In the genomic region with DNA sequence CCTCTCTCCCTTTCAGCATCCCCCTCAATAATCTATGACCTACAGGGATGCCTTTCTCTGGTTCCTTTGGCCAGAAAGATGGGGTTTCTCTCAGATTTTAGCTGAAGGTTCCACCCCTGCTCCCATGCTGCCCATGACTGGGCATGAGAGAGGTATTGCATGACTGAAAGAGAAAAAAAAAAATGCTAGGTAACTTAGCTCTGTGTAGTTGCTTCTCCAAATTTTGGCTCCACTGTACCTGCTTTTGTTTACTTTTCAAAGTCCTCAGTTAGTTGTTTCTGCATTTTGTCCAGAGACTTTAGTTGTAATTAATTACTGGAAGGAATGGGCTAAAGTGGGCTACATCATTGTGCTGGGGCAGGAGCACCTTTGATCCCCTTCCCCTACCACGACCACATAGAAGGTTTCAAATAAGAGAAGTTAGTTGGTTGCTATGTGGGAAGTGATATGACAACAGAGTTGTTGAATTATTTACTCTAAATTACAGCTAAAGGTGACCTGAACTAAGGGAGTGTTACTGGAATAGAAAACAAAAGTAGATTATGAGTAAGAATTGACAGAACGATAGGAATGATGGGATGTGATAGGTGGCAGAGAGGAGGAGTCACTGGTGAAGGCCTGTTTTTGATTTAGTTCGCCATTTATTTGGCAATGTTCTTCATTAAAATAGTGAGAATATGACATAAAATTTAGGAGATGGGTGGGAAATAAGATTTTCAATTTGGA, we compare ENCODE assay signal across 6 cellular contexts.
"Had no signal": no experiment of that assay in that cellular context is flagged by ENCODE, and none has a peak within 500 bp of the region (broad histone marks: within the 10 kb centered on the region; RNA-seq: fewer than 3 reads in every experiment).

No MANE protein-coding gene starts in this region.

- H3K27ac Mint-ChIP-seq: IgD-negative memory B cell had no signal

- FAIRE-seq: K562 had no signal

- H3K36me3 Mint-ChIP-seq: IgD-negative memory B cell had no signal

- DNase-seq: IMR-90, KBM-7, KG1 had no signal

- H3K27ac ChIP-seq: HL-60 had no signal

- H3K4me1 Mint-ChIP-seq: IgD-negative memory B cell had no signal

- H3K4me3 Mint-ChIP-seq: IgD-negative memory B cell had no signal

- H3K4me3 ChIP-seq: K562 had no signal

- ATAC-seq: K562 had no signal
